In the genomic region with DNA sequence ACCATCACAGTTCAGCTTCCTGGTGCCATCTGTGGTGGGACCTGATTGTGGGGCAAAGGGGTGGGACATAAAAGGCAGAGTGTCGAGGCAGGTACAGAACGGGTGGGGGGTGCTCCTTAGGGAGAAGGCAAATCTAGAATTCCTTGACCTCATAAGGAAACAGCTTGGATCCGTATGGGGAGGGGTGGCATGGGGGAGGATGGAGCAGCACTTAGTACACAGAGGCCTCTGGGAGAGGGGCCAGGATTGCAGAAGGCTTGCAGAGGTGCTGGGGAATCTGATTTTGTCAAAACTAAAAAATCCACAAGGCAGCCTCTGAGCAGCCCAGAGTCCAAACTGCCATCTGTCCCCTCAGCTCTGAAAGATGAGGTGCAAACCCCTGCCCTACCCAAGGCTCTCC, we compare ENCODE assay signal across 13 cellular contexts. TPM values are rescaled to one million over a fixed set of nuclear protein-coding genes. Genes with fewer than 3 reads are reported as not detected.
DNase-seq lines count a peak whose midpoint lies in the region; ATAC-seq and TF ChIP-seq lines count a peak whose summit lies in the region.
"Had no signal": no experiment of that assay in that cellular context is flagged by ENCODE, and none has a peak within 500 bp of the region (broad histone marks: within the 10 kb centered on the region; RNA-seq: fewer than 3 reads in every experiment).

No MANE protein-coding gene starts in this region.

- no peak for ATAC-seq in CD4-positive, alpha-beta T cell (ENCODE audit: poor library complexity)
- ATAC-seq in GM19328 (IDR thresholded peaks at IDR 0.05; ENCODE audit: unreplicated experiment): no peak
- no peak for ATAC-seq in HG03159 (IDR thresholded peaks at IDR 0.05; ENCODE audit: unreplicated experiment)
- ATAC-seq in HG03139 (IDR thresholded peaks at IDR 0.05; ENCODE audit: unreplicated experiment): no peak

- intact Hi-C loops in CD4-positive, alpha-beta T cell (cut with DNase I, micrococcal nuclease): loop anchor here in 1 of 2 experiments (10.0 kb wide), 1 partner anchor 362 kb away; a partner anchor contains a TSS

- no peaks in the 10 kb centered on the region for H3K9me3 Mint-ChIP-seq in CD4-positive, alpha-beta T cell
- H3K9me3 Mint-ChIP-seq in osteocyte (ENCODE audit: unreplicated experiment): no peaks in the 10 kb centered on the region

- H3K36me3 Mint-ChIP-seq in CD4-positive, alpha-beta T cell (ENCODE audit: low read depth): peaks cover 25% of the 10 kb centered on the region
- H3K36me3 Mint-ChIP-seq in osteocyte (ENCODE audit: unreplicated experiment): no peaks in the 10 kb centered on the region

- no peak overlapping the region for H3K4me3 ChIP-seq in HUES6 (ENCODE audit: low read depth, low read length)

- H3K36me3 ChIP-seq in HUES6 (ENCODE audit: control insufficient read depth, insufficient read depth, low read length): peaks cover 16% of the 10 kb centered on the region

- peak overlapping the region; percentile 34 for H3K4me3 Mint-ChIP-seq in CD4-positive, alpha-beta T cell
- no peak overlapping the region for H3K4me3 Mint-ChIP-seq in osteocyte (ENCODE audit: unreplicated experiment)

- CTCF ChIA-PET in CD4-positive, alpha-beta T cell (lab: Charles Lee): no interaction called here

- no peaks in the 10 kb centered on the region for H3K9me3 ChIP-seq in CD4-positive, alpha-beta T cell (ENCODE audit: control insufficient read depth, low read length)
- H3K9me3 ChIP-seq in HUES6 (ENCODE audit: control insufficient read depth, insufficient read depth, low read depth, low read length): no peaks in the 10 kb centered on the region; the same call in 1 of the 2 replicates

- H3K4me1 Mint-ChIP-seq in CD4-positive, alpha-beta T cell (ENCODE audit: low read depth): peaks cover 18% of the 10 kb centered on the region
- peaks cover 24% of the 10 kb centered on the region for H3K4me1 Mint-ChIP-seq in osteocyte (ENCODE audit: unreplicated experiment)

- DNase-seq in CD4-positive, alpha-beta T cell: no peak
- DNase-seq in caudate nucleus (lab: John Stamatoyannopoulos, UW) (no peak), osteocyte (ENCODE audit: extremely low spot score, unreplicated experiment) (no peak), NCI-H82 (lab: John Stamatoyannopoulos, UW) (no peak)
- DNase-seq: activated CD8-positive, alpha-beta memory T cell treated with anti-CD3 and anti-CD28 coated beads, Interleukin-2, amount 50 U/mL, for 48 hours; amygdala; NCI-H2029 treated with DMSO at 0.1 percent for 48 hours; NCI-H69; Right ventricle myocardium superior had no signal

- H3K27me3 Mint-ChIP-seq in CD4-positive, alpha-beta T cell: no peaks in the 10 kb centered on the region
- H3K27me3 Mint-ChIP-seq in osteocyte (ENCODE audit: unreplicated experiment): no peaks in the 10 kb centered on the region

- peak overlapping the region; percentile 94 for H3K27ac Mint-ChIP-seq in CD4-positive, alpha-beta T cell
- H3K27ac Mint-ChIP-seq in osteocyte (ENCODE audit: unreplicated experiment): peak overlapping the region; percentile 52

- POLR2A ChIA-PET in CD4-positive, alpha-beta T cell (lab: Charles Lee): no interaction called here

- H3K27ac ChIP-seq in CD4-positive, alpha-beta T cell (ENCODE audit: low read depth, low read length): no peak overlapping the region
- H3K27ac ChIP-seq in HUES6 (ENCODE audit: low read depth, low read length): no peak overlapping the region
- H3K27ac ChIP-seq in caudate nucleus (ENCODE audit: low read depth, low read length): peak overlapping the region; percentile 13

- peak overlapping the region; percentile 15 for H3K9ac ChIP-seq in HUES6 (ENCODE audit: low read length)

- TF ChIP-seq CTCF in CD4-positive, alpha-beta T cell (IDR thresholded peaks at IDR 0.05): no peak
- no peak for TF ChIP-seq CTCF in osteocyte (IDR thresholded peaks at IDR 0.05)

- H3K4me1 ChIP-seq in HUES6 (ENCODE audit: control insufficient read depth, insufficient read depth, low read length): peaks cover 36% of the 10 kb centered on the region

- H3K27me3 ChIP-seq in CD4-positive, alpha-beta T cell (ENCODE audit: control insufficient read depth, insufficient read depth, low read length): no peaks in the 10 kb centered on the region
- no peaks in the 10 kb centered on the region for H3K27me3 ChIP-seq in HUES6 (ENCODE audit: control insufficient read depth, insufficient read depth, low read length)

RNA-seq across cellular contexts. Expression of a gene that starts 2.3 kb away (rescaled TPM):
- 100 to 1,000 TPM; 164 to 178 TPM for total RNA-seq in CD4-positive, alpha-beta T cell
- 68.9 and 73.1 TPM in 2 replicates for total RNA-seq in osteocyte

RNA-seq across cellular contexts. Expression of a gene that starts 2.3 kb away (rescaled TPM):
- 1,000 to 10,000 TPM; 1,012 to 1,022 TPM for total RNA-seq in CD4-positive, alpha-beta T cell
- total RNA-seq in osteocyte: 2,024 and 2,203 TPM in 2 replicates

RNA-seq across cellular contexts. Expression of a gene that starts 21.4 kb away (rescaled TPM):
- total RNA-seq in CD4-positive, alpha-beta T cell: 1,000 to 10,000 TPM; 5,036 to 5,204 TPM
- total RNA-seq in osteocyte: 2,857 and 2,892 TPM in 2 replicates

RNA-seq across cellular contexts. Expression of a gene that starts 32.3 kb away (rescaled TPM):
- 10 to 100 TPM; 16.0 to 18.4 TPM for total RNA-seq in CD4-positive, alpha-beta T cell
- total RNA-seq in osteocyte: 27.9 and 28.1 TPM in 2 replicates

RNA-seq across cellular contexts. Expression of a gene that starts 34.6 kb away (rescaled TPM):
- 10 to 100 TPM; 72.8 to 78.5 TPM for total RNA-seq in CD4-positive, alpha-beta T cell
- total RNA-seq in osteocyte: 46.2 and 47.3 TPM in 2 replicates
